In genomic region chr1:66296901-66297300, GRCh38 we compare ENCODE assay signal across 1 cellular context.
TF ChIP-seq lines count a peak whose summit lies in the region.

No MANE protein-coding gene starts in this region.

TF ChIP-seq in HCT116, 20 proteins besides CTCF, POLR2A, EP300 and RAD21 (continued from another document):
- TF ChIP-seq, protein P1, sequence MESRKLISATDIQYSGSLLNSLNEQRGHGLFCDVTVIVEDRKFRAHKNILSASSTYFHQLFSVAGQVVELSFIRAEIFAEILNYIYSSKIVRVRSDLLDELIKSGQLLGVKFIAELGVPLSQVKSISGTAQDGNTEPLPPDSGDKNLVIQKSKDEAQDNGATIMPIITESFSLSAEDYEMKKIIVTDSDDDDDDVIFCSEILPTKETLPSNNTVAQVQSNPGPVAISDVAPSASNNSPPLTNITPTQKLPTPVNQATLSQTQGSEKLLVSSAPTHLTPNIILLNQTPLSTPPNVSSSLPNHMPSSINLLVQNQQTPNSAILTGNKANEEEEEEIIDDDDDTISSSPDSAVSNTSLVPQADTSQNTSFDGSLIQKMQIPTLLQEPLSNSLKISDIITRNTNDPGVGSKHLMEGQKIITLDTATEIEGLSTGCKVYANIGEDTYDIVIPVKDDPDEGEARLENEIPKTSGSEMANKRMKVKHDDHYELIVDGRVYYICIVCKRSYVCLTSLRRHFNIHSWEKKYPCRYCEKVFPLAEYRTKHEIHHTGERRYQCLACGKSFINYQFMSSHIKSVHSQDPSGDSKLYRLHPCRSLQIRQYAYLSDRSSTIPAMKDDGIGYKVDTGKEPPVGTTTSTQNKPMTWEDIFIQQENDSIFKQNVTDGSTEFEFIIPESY (IDR thresholded peaks at IDR 0.05; ENCODE audit: extremely low read depth, insufficient replicate concordance, low read length): no peak
- TF ChIP-seq, protein P2, sequence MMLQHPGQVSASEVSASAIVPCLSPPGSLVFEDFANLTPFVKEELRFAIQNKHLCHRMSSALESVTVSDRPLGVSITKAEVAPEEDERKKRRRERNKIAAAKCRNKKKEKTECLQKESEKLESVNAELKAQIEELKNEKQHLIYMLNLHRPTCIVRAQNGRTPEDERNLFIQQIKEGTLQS (IDR thresholded peaks at IDR 0.05): no peak
- no peak for TF ChIP-seq POLR2AphosphoS5 (IDR thresholded peaks at IDR 0.05; ENCODE audit: low read depth, low read length)
